In genomic region chr1:151581946-151582345, GRCh38 we compare ENCODE assay signal across 16 cellular contexts.
"Had no signal": no experiment of that assay in that cellular context is flagged by ENCODE, and none has a peak within 500 bp of the region (broad histone marks: within the 10 kb centered on the region; RNA-seq: fewer than 3 reads in every experiment).

No MANE protein-coding gene starts in this region.

- H3K27ac ChIP-seq: foreskin keratinocyte, left ventricle myocardium inferior, ovary, sigmoid colon, spleen, uterus, WERI-Rb-1 had no signal

- H3K27me3 ChIP-seq: foreskin keratinocyte, ovary, sigmoid colon, spleen, uterus had no signal

- H3K36me3 ChIP-seq: ovary, uterus had no signal

- ATAC-seq: foreskin keratinocyte; mucosa of descending colon; naive thymus-derived CD4-positive, alpha-beta T cell; stimulated activated memory B cell treated with anti-CD40 and anti-IgM and Interleukin-4, amounts not matched to agents 10 μg/mL and 1 μg/mL and 100 μg/mL, for 72 hours had no signal

- H3K9me3 ChIP-seq: left ventricle myocardium inferior, mucosa of descending colon, ovary, sigmoid colon, spleen, uterus had no signal

- H3K4me1 ChIP-seq: left ventricle myocardium inferior, spleen, uterus had no signal

- DNase-seq: activated CD4-positive, alpha-beta T cell treated with anti-CD3 and anti-CD28 coated beads for 1 hour; activated gamma-delta T cell; dermis blood vessel endothelial cell; foreskin keratinocyte; hypothalamus; kidney; left ventricle myocardium inferior; mucosa of descending colon; naive thymus-derived CD4-positive, alpha-beta T cell; ovary; sigmoid colon; spleen; stimulated activated CD4-positive, alpha-beta T cell treated with anti-CD3 and anti-CD28 coated beads, Interleukin-4, amount 100 ng/mL, for 4 hours; uterus; WERI-Rb-1 had no signal

- H3K4me3 ChIP-seq: left ventricle myocardium inferior, mucosa of descending colon, ovary, sigmoid colon, spleen, uterus had no signal
